19 cellular contexts compared by ENCODE assay signal in the genomic region with DNA sequence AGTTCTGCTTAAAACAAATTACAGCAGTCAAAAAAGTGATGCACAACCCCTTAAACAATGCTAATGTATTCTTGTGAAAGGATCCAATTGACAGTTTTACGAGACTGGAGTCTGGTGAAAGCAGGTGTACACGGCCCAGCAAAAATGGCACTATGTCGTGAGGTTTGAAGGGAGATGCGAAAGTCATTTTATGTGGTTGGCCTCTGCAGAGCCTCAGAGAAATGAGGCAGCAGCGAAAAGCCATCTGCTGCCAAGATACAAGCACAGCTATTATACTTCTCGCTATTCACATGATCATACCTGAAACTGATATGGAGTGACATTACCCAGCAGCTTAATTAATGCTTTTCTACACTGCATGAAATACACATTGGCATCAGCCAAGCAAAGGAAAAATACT. TPM values are rescaled to one million over a fixed set of nuclear protein-coding genes. Genes with fewer than 3 reads are reported as not detected.
DNase-seq lines count a peak whose midpoint lies in the region; ATAC-seq and TF ChIP-seq lines count a peak whose summit lies in the region.
"Had no signal": no experiment of that assay in that cellular context is flagged by ENCODE, and none has a peak within 500 bp of the region (broad histone marks: within the 10 kb centered on the region; RNA-seq: fewer than 3 reads in every experiment).

No MANE protein-coding gene starts in this region.

- no peak overlapping the region for H3K9ac ChIP-seq in smooth muscle cell (ENCODE audit: low read depth)

- WGBS in smooth muscle cell (ENCODE audit: low lambda C conversion rate), result 88% methylated on average over 6 of the region's 6 CpGs

- DNase-seq in NCI-H345 (lab: John Stamatoyannopoulos, UW) (peak; percentile 45), NCI-H345 treated with DMSO at 0.1 percent for 48 hours (lab: John Stamatoyannopoulos, UW; ENCODE audit: unreplicated experiment) (no peak), NCI-H2029 (lab: John Stamatoyannopoulos, UW) (peak; percentile 72), NCI-H748 (lab: John Stamatoyannopoulos, UW; ENCODE audit: unreplicated experiment) (peak; percentile 50), smooth muscle cell (lab: John Stamatoyannopoulos, UW; ENCODE audit: unreplicated experiment) (no peak), hepatic stellate cell (ENCODE audit: low spot score) (no peak)
- DNase-seq in CD4-positive, alpha-beta T cell, result no peak
- DNase-seq: activated CD4-positive, alpha-beta memory T cell treated with anti-CD3 and anti-CD28 coated beads, Interleukin-2, amount 10 ng/mL, durations not matched to agents 7 days and 5 days; effector CD4-positive, alpha-beta T cell; esophagus squamous epithelium; glutamatergic neuron; mesenchymal stem cell; stimulated activated naive CD8-positive, alpha-beta T cell treated with anti-CD3 and anti-CD28 coated beads, Interleukin-15, Interleukin-2, amounts not matched to agents 100 U/mL and 50 U/mL, for 24 hours had no signal

- no peaks in the 10 kb centered on the region for H3K27me3 ChIP-seq in smooth muscle cell (ENCODE audit: low read depth)
- H3K27me3 ChIP-seq in CD4-positive, alpha-beta T cell (ENCODE audit: control insufficient read depth, insufficient read depth, low read length), result peaks cover 10% of the 10 kb centered on the region
- H3K27me3 ChIP-seq: esophagus squamous epithelium had no signal

- H3K9me3 Mint-ChIP-seq in CD4-positive, alpha-beta T cell, result no peaks in the 10 kb centered on the region
- H3K9me3 Mint-ChIP-seq: activated CD4-positive, alpha-beta memory T cell treated with anti-CD3 and anti-CD28 coated beads, Interleukin-2, amount 10 ng/mL, durations not matched to agents 7 days and 5 days; central memory CD8-positive, alpha-beta T cell; nephron; type B pancreatic cell had no signal

- H3K9me3 ChIP-seq in smooth muscle cell (replicated peaks; ENCODE audit: low read depth), result no peaks in the 10 kb centered on the region
- H3K9me3 ChIP-seq in CD4-positive, alpha-beta T cell (ENCODE audit: control insufficient read depth, low read length), result no peaks in the 10 kb centered on the region
- H3K9me3 ChIP-seq: esophagus squamous epithelium had no signal

- peaks cover 4% of the 10 kb centered on the region for H3F3A ChIP-seq in smooth muscle cell (ENCODE audit: low read depth)

- POLR2A ChIA-PET in CD4-positive, alpha-beta T cell (lab: Charles Lee), result no interaction called here

- TF ChIP-seq CTCF in smooth muscle cell (IDR thresholded peaks at IDR 0.05; ENCODE audit: borderline replicate concordance, insufficient read depth, poor library complexity, severe bottlenecking), result no peak
- no peak for TF ChIP-seq CTCF in CD4-positive, alpha-beta T cell (IDR thresholded peaks at IDR 0.05)

- H2AFZ ChIP-seq in smooth muscle cell (ENCODE audit: low read depth), result peak overlapping the region; percentile 25

- CTCF ChIA-PET in CD4-positive, alpha-beta T cell (lab: Charles Lee), result no interaction called here

- H3K36me3 Mint-ChIP-seq in CD4-positive, alpha-beta T cell (ENCODE audit: low read depth), result no peaks in the 10 kb centered on the region
- H3K36me3 Mint-ChIP-seq: type B pancreatic cell had no signal

- H3K27me3 Mint-ChIP-seq in CD4-positive, alpha-beta T cell, result peaks cover 4% of the 10 kb centered on the region

- intact Hi-C loops in CD4-positive, alpha-beta T cell (cut with DNase I, micrococcal nuclease), result no loop called here

- no peaks in the 10 kb centered on the region for H3K4me1 Mint-ChIP-seq in CD4-positive, alpha-beta T cell (ENCODE audit: low read depth)
- H3K4me1 Mint-ChIP-seq: activated CD4-positive, alpha-beta memory T cell treated with anti-CD3 and anti-CD28 coated beads, Interleukin-2, amount 10 ng/mL, durations not matched to agents 7 days and 5 days; central memory CD8-positive, alpha-beta T cell had no signal

- no peak overlapping the region for H3K4me2 ChIP-seq in smooth muscle cell

- H3K36me3 ChIP-seq in smooth muscle cell (ENCODE audit: low read depth), result no peaks in the 10 kb centered on the region
- H3K36me3 ChIP-seq: esophagus squamous epithelium had no signal

- no peak overlapping the region for H3K4me3 ChIP-seq in smooth muscle cell
- H3K4me3 ChIP-seq: esophagus squamous epithelium had no signal

- H3K4me1 ChIP-seq in smooth muscle cell (ENCODE audit: low read depth), result peaks cover 12% of the 10 kb centered on the region

- H3K79me2 ChIP-seq in smooth muscle cell (ENCODE audit: low read depth), result no peaks in the 10 kb centered on the region

- no peak for ATAC-seq in CD4-positive, alpha-beta T cell (ENCODE audit: poor library complexity)
- ATAC-seq in HG02588 (IDR thresholded peaks at IDR 0.05; ENCODE audit: unreplicated experiment), result no peak
- ATAC-seq: stimulated activated naive CD8-positive, alpha-beta T cell treated with anti-CD3 and anti-CD28 coated beads, Interleukin-15, Interleukin-2, amounts not matched to agents 100 U/mL and 50 U/mL, for 24 hours had no signal

- no peaks in the 10 kb centered on the region for H4K20me1 ChIP-seq in smooth muscle cell (ENCODE audit: low read depth)

- no peak overlapping the region for H3K4me3 Mint-ChIP-seq in CD4-positive, alpha-beta T cell
- H3K4me3 Mint-ChIP-seq: activated CD4-positive, alpha-beta memory T cell treated with anti-CD3 and anti-CD28 coated beads, Interleukin-2, amount 10 ng/mL, durations not matched to agents 7 days and 5 days; central memory CD8-positive, alpha-beta T cell; nephron; type B pancreatic cell had no signal

- no peak overlapping the region for H3K27ac Mint-ChIP-seq in CD4-positive, alpha-beta T cell
- H3K27ac Mint-ChIP-seq: activated CD4-positive, alpha-beta memory T cell treated with anti-CD3 and anti-CD28 coated beads, Interleukin-2, amount 10 ng/mL, durations not matched to agents 7 days and 5 days; nephron; type B pancreatic cell had no signal

- H3K27ac ChIP-seq in smooth muscle cell (ENCODE audit: low read depth), result no peak overlapping the region
- no peak overlapping the region for H3K27ac ChIP-seq in CD4-positive, alpha-beta T cell (ENCODE audit: low read depth, low read length)
- H3K27ac ChIP-seq: C4-2B, esophagus squamous epithelium, VCaP had no signal

RNA-seq across cellular contexts. Expression of a gene that starts 36.4 kb away (rescaled TPM):
- total RNA-seq in smooth muscle cell, result 0.18 and 0.27 TPM in 2 replicates
- polyA plus RNA-seq in smooth muscle cell, result 0.78 TPM in 1 of 2 replicates, not detected in the other
- not detected for total RNA-seq in CD4-positive, alpha-beta T cell
- total RNA-seq: activated CD4-positive, alpha-beta memory T cell treated with anti-CD3 and anti-CD28 coated beads, Interleukin-2, amount 10 ng/mL, durations not matched to agents 7 days and 5 days had no signal

Comparison
In these comparisons a context has a peak if more than half of its experiments do, and no peak if none do; other contexts are left out.
1. DNase-seq: peak in NCI-H345 (single experiment), NCI-H2029 (single experiment) and NCI-H748 (single experiment); none in NCI-H345 treated with DMSO at 0.1 percent for 48 hours (single experiment), smooth muscle cell (single experiment), CD4-positive, alpha-beta T cell (0 of 10) and hepatic stellate cell (single experiment).